ENCODE assay signal across 17 cellular contexts in genomic region chr19:30022659-30023058, GRCh38.
A peak's percentile ranks its signal among the peaks of the same experiment; 100 is the strongest.
DNase-seq lines count a peak whose midpoint lies in the region; ATAC-seq, FAIRE-seq and TF ChIP-seq lines count a peak whose summit lies in the region.
"Had no signal": no experiment of that assay in that cellular context is flagged by ENCODE, and none has a peak within 500 bp of the region (broad histone marks: within the 10 kb centered on the region; RNA-seq: fewer than 3 reads in every experiment).

No MANE protein-coding gene starts in this region.

- intact Hi-C loops in pancreas (cut with DNase I): no loop called here

- H3K36me3 ChIP-seq in pancreas (no peaks in the 10 kb centered on the region), tibial nerve (peaks cover 0 to 36% (median 0%) of the 10 kb centered on the region in 3 donors)

- peak; percentile 38 for FAIRE-seq in GM12891 (lab: Jason Lieb, UNC)
- FAIRE-seq in H54 (lab: Jason Lieb, UNC): peak; percentile 20
- peak; percentile 74 for FAIRE-seq in pancreas (lab: Jason Lieb, UNC)
- FAIRE-seq: A204.1, D721Med, G401.6 had no signal

- no peak for TF ChIP-seq EP300 in tibial nerve (IDR thresholded peaks at IDR 0.05)

- TF ChIP-seq POLR2A in GM12891 (IDR thresholded peaks at IDR 0.05; ENCODE audit: low read depth, low read length) (no peak), H54 (IDR thresholded peaks at IDR 0.05; ENCODE audit: low read depth, low read length) (no peak), tibial nerve (IDR thresholded peaks at IDR 0.05) (no peak)

- ATAC-seq in pancreas: no peak
- ATAC-seq: CD8-positive, alpha-beta T cell had no signal

- no peaks in the 10 kb centered on the region for H3K9me3 ChIP-seq in pancreas
- peaks cover 0 to 4% (median 0%) of the 10 kb centered on the region in 4 donors for H3K9me3 ChIP-seq in tibial nerve
- H3K9me3 ChIP-seq: Caco-2 had no signal

- H3K4me3 ChIP-seq in pancreas (no peak overlapping the region), tibial nerve (no peak overlapping the region)
- H3K4me3 ChIP-seq: BLaER1 treated with 17β-estradiol and CSF1 and Interleukin-3, amounts not matched to agents 10 nM and 100 nM had no signal

- H3K27ac ChIP-seq in pancreas (no peak overlapping the region), tibial nerve (no peak overlapping the region)
- H3K27ac ChIP-seq: C4-2B had no signal

- DNase-seq in GM12891 (ENCODE audit: insufficient read length, low spot score): no peak
- DNase-seq in H54 (ENCODE audit: insufficient read length, low spot score): no peak
- DNase-seq in pancreas: no peak
- no peak for DNase-seq in tibial nerve (ENCODE audit: low spot score in 2 of 2)
- no peak for DNase-seq in hippocampal formation (lab: John Stamatoyannopoulos, UW)
- no peak for DNase-seq in HUDEP-2 (lab: John Stamatoyannopoulos, UW; ENCODE audit: unreplicated experiment in 76 of 76)
- DNase-seq: 8988T; Caco-2; Calu3; CD4-positive, alpha-beta T cell; CD8-positive, alpha-beta T cell; DMS79 treated with DMSO at 0.1 percent for 48 hours had no signal

- 98 to 100% methylated on average over 1 of the region's 1 CpG for WGBS in pancreas, 2 donors
- 97 to 100% methylated on average over 1 of the region's 1 CpG for WGBS in tibial nerve, 2 donors

- H3K27me3 ChIP-seq in pancreas (no peaks in the 10 kb centered on the region), tibial nerve (no peaks in the 10 kb centered on the region)
- H3K27me3 ChIP-seq: BLaER1 treated with 17β-estradiol and CSF1 and Interleukin-3, amounts not matched to agents 10 nM and 100 nM had no signal

- H3K4me1 ChIP-seq in pancreas: no peaks in the 10 kb centered on the region
- no peaks in the 10 kb centered on the region for H3K4me1 ChIP-seq in tibial nerve
- H3K4me1 ChIP-seq: Caco-2 had no signal

- TF ChIP-seq CTCF in pancreas (IDR thresholded peaks at IDR 0.05): no peak
- no peak for TF ChIP-seq CTCF in tibial nerve (IDR thresholded peaks at IDR 0.05)

TF ChIP-seq in GM12891, 5 proteins besides CTCF, POLR2A, EP300 and RAD21:
- no peak for TF ChIP-seq SPI1 (IDR thresholded peaks at IDR 0.05; ENCODE audit: low read depth, low read length)
